Comparison of ENCODE assay signal across 10 cellular contexts in the genomic region with DNA sequence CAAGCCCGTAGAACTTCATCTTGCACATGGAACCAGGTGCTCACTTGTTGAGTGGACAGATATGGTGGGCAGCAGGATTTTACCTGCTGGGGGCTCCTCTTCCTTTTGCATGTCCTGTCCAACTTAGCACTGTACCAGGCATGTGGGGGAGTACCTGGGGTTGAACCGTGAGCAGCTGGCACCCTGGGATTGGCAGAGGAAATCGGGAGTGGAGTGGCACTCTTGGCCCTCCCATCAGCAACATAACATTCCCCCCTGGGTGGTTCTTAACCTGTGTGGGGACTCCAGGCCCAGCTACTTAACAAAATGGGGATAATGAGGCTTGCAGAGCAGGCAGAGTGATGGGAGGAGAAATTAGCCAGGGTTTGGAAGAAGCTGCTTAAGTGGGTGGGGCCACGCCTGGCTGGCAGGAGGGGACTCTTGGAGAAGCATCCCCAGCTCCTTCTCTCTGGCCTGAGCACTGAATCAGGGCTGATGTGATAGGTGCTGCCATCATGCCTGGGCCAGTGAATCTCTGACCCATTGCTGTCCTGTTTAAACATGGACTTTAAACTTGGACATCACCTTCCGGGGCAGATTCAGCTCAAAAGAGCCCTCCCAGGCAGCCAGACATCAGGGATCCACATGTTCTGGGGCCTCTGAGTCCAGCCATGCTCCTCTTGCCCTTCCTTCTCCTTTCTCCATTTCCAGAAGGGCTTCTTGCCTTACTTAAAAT. TPM values are rescaled to one million over a fixed set of nuclear protein-coding genes. Genes with fewer than 3 reads are reported as not detected.
DNase-seq lines count a peak whose midpoint lies in the region; ATAC-seq, FAIRE-seq and TF ChIP-seq lines count a peak whose summit lies in the region.
"Had no signal": no experiment of that assay in that cellular context is flagged by ENCODE, and none has a peak within 500 bp of the region (broad histone marks: within the 10 kb centered on the region; RNA-seq: fewer than 3 reads in every experiment).

No MANE protein-coding gene starts in this region.

- no peaks in the 10 kb centered on the region for H3K27me3 Mint-ChIP-seq in CD8-positive, alpha-beta T cell (ENCODE audit: low read depth)

- no peak overlapping the region for H3K4me3 Mint-ChIP-seq in CD8-positive, alpha-beta T cell

- H3K36me3 ChIP-seq in CD8-positive, alpha-beta T cell (ENCODE audit: insufficient read depth, low read length) = peaks cover 7% of the 10 kb centered on the region
- H3K36me3 ChIP-seq in suprapubic skin = peaks cover 100% of the 10 kb centered on the region

- no peaks in the 10 kb centered on the region for H3K27me3 ChIP-seq in CD8-positive, alpha-beta T cell (ENCODE audit: insufficient read depth, low read length)
- no peaks in the 10 kb centered on the region for H3K27me3 ChIP-seq in suprapubic skin

- H3K4me3 ChIP-seq in CD8-positive, alpha-beta T cell (ENCODE audit: low read depth, low read length) = no peak overlapping the region
- H3K4me3 ChIP-seq in suprapubic skin = no peak overlapping the region

- peaks cover 69% of the 10 kb centered on the region for H3K4me1 Mint-ChIP-seq in CD8-positive, alpha-beta T cell (ENCODE audit: low read depth)

- H3K36me3 Mint-ChIP-seq in CD8-positive, alpha-beta T cell = peaks cover 38% of the 10 kb centered on the region

- no peaks in the 10 kb centered on the region for H3K9me3 Mint-ChIP-seq in CD8-positive, alpha-beta T cell

- no peak for DNase-seq in CD8-positive, alpha-beta T cell
- DNase-seq in RCC 7860 (ENCODE audit: low spot score) (peak; percentile 53), dermis blood vessel endothelial cell (peak; percentile 19), posterior vena cava (ENCODE audit: low spot score) (peak; percentile 77), suprapubic skin (ENCODE audit: low spot score in 2 of 2) (no peak)
- DNase-seq in stimulated activated naive CD4-positive, alpha-beta T cell treated with Interleukin-2 at 50 U/mL for 16 hours (lab: John Stamatoyannopoulos, UW) = no peak
- DNase-seq: DND-41, NCI-H526 treated with DMSO at 0.1 percent for 48 hours had no signal

- no peak for ATAC-seq in CD8-positive, alpha-beta T cell
- ATAC-seq in HG02610 (IDR thresholded peaks at IDR 0.05; ENCODE audit: unreplicated experiment) (no peak), GM21528 (IDR thresholded peaks at IDR 0.05; ENCODE audit: low FRiP score, unreplicated experiment) (no peak)

- no peak overlapping the region for H3K27ac ChIP-seq in CD8-positive, alpha-beta T cell (ENCODE audit: low read depth, low read length)
- no peak overlapping the region for H3K27ac ChIP-seq in suprapubic skin

- no peak for TF ChIP-seq EP300 in suprapubic skin (IDR thresholded peaks at IDR 0.05)

- no peak for FAIRE-seq in RCC 7860 (lab: Jason Lieb, UNC)

- H3K9me3 ChIP-seq in CD8-positive, alpha-beta T cell (ENCODE audit: low read length) = no peaks in the 10 kb centered on the region
- no peaks in the 10 kb centered on the region for H3K9me3 ChIP-seq in suprapubic skin

- POLR2A ChIA-PET in CD8-positive, alpha-beta T cell (lab: Charles Lee) = interaction anchor here (1.2 to 1.6 kb wide), 3 partner anchors 9 to 22 kb away, joined by 3 to 4 read pairs (median 4); a partner anchor contains a TSS

- peaks cover 68% of the 10 kb centered on the region for H3K4me1 ChIP-seq in CD8-positive, alpha-beta T cell (ENCODE audit: insufficient read depth, low read length)
- H3K4me1 ChIP-seq in suprapubic skin = peaks cover 71% of the 10 kb centered on the region

- WGBS in suprapubic skin = 64% methylated on average over 4 of the region's 5 CpGs

- CTCF ChIA-PET in CD8-positive, alpha-beta T cell (lab: Charles Lee) = interaction anchor here (0.8 to 1.9 kb wide), 6 partner anchors 12 to 704 kb away, joined by 3 to 6 read pairs (median 4); a partner anchor contains a TSS

- intact Hi-C loops in CD8-positive, alpha-beta T cell (cut with DNase I, micrococcal nuclease) = loop anchor here in 1 of 2 experiments (5.0 kb wide), 2 partner anchors 344 to 516 kb away; a partner anchor contains a TSS
- intact Hi-C loops in posterior vena cava (cut with DNase I) = no loop called here

- no peak for TF ChIP-seq POLR2A in suprapubic skin (IDR thresholded peaks at IDR 0.05)

- peak overlapping the region; percentile 97 for H3K27ac Mint-ChIP-seq in CD8-positive, alpha-beta T cell

- no peak for TF ChIP-seq CTCF in CD8-positive, alpha-beta T cell (IDR thresholded peaks at IDR 0.05)
- TF ChIP-seq CTCF in suprapubic skin (IDR thresholded peaks at IDR 0.05) = no peak

RNA-seq across cellular contexts. Expression of a gene that starts 15.5 kb away (rescaled TPM):
- total RNA-seq in CD8-positive, alpha-beta T cell = 100 to 1,000 TPM; 359 to 360 TPM
- total RNA-seq in dermis blood vessel endothelial cell (58.4 and 59.1 TPM in 2 replicates), posterior vena cava (100 to 1,000 TPM; 105 to 141 TPM), suprapubic skin (100 to 1,000 TPM; 298 to 370 (median 337) TPM)

Comparison
In these comparisons a context has a peak if more than half of its experiments do, and no peak if none do; other contexts are left out.
1. DNase-seq: peak in RCC 7860 (single experiment), dermis blood vessel endothelial cell (single experiment) and posterior vena cava (single experiment); none in CD8-positive, alpha-beta T cell (0 of 7), stimulated activated naive CD4-positive, alpha-beta T cell treated with Interleukin-2 at 50 U/mL for 16 hours (single experiment) and suprapubic skin (0 of 2).